In genomic region chr5:60698316-60698715, GRCh38 we compare ENCODE assay signal across 11 cellular contexts. TPM values are rescaled to one million over a fixed set of nuclear protein-coding genes. Genes with fewer than 3 reads are reported as not detected.
DNase-seq lines count a peak whose midpoint lies in the region; ATAC-seq and TF ChIP-seq lines count a peak whose summit lies in the region.
"Had no signal": no experiment of that assay in that cellular context is flagged by ENCODE, and none has a peak within 500 bp of the region (broad histone marks: within the 10 kb centered on the region; RNA-seq: fewer than 3 reads in every experiment).

No MANE protein-coding gene starts in this region.

- CTCF ChIA-PET in CD8-positive, alpha-beta memory T cell (lab: Charles Lee): interaction anchor here (1.3 kb wide), 1 partner anchor 29 kb away, joined by 5 read pairs; no protein-coding TSS in a partner anchor
- CTCF ChIA-PET in HCT116 (lab: Charles Lee): interaction anchor here (1.4 to 2.7 kb wide), 2 partner anchors 10 to 29 kb away, joined by 5 to 11 read pairs; no protein-coding TSS in a partner anchor
- CTCF ChIA-PET in naive thymus-derived CD4-positive, alpha-beta T cell (lab: Charles Lee): no interaction called here

- H3K27ac ChIP-seq in CD8-positive, alpha-beta memory T cell (ENCODE audit: low read depth, low read length): no peak overlapping the region
- H3K27ac ChIP-seq in HCT116 (ENCODE audit: low read depth, low read length): no peak overlapping the region
- H3K27ac ChIP-seq in naive thymus-derived CD4-positive, alpha-beta T cell (ENCODE audit: low read depth, low read length): no peak overlapping the region
- H3K27ac ChIP-seq: RWPE1 had no signal

- no peaks in the 10 kb centered on the region for H3K9me2 ChIP-seq in HCT116 (ENCODE audit: insufficient read depth)

- no peak for TF ChIP-seq RAD21 in HCT116 (IDR thresholded peaks at IDR 0.05; ENCODE audit: low read depth)

- BruUV-seq in HCT116 (replicated peaks; lab: Mats Ljungman, UMichigan): no TSS peak

- peaks cover 16 to 29% (median 29%) of the 10 kb centered on the region in 3 donors for H3K4me1 Mint-ChIP-seq in CD8-positive, alpha-beta memory T cell
- peaks cover 37% of the 10 kb centered on the region for H3K4me1 Mint-ChIP-seq in activated T-helper 1 cell treated with anti-CD3 and anti-CD28 coated beads, Interleukin-12 subunit alpha, Interleukin-12 subunit beta, Interleukin-2, Interleukin-4 antibody, amounts not matched to agents 30 ng/mL and 10 ng/mL and 1 ng/mL, durations not matched to agents 14 hours and 24 hours and 36 hours (ENCODE audit: low read depth)
- peaks cover 6 to 43% (median 19%) of the 10 kb centered on the region in 7 donors for H3K4me1 Mint-ChIP-seq in naive thymus-derived CD4-positive, alpha-beta T cell

- H3K27ac Mint-ChIP-seq in CD8-positive, alpha-beta memory T cell: peak overlapping the region in 1 of 8 donors; percentile 31
- H3K27ac Mint-ChIP-seq in activated T-helper 1 cell treated with anti-CD3 and anti-CD28 coated beads, Interleukin-12 subunit alpha, Interleukin-12 subunit beta, Interleukin-2, Interleukin-4 antibody, amounts not matched to agents 30 ng/mL and 10 ng/mL and 1 ng/mL, durations not matched to agents 14 hours and 24 hours and 36 hours: no peak overlapping the region
- peak overlapping the region in 1 of 9 donors; percentile 3 for H3K27ac Mint-ChIP-seq in naive thymus-derived CD4-positive, alpha-beta T cell

- H3K27me3 ChIP-seq in CD8-positive, alpha-beta memory T cell (ENCODE audit: insufficient read depth, low read length, poor library complexity, severe bottlenecking): no peaks in the 10 kb centered on the region
- no peaks in the 10 kb centered on the region for H3K27me3 ChIP-seq in HCT116 (ENCODE audit: insufficient read depth, low read length)
- H3K27me3 ChIP-seq in naive thymus-derived CD4-positive, alpha-beta T cell (ENCODE audit: control insufficient read depth in 2 of 2, insufficient read depth in 2 of 2, low read length in 2 of 2): no peaks in the 10 kb centered on the region

- no peak overlapping the region for H2AFZ ChIP-seq in HCT116 (ENCODE audit: low read depth, low read length, poor library complexity, severe bottlenecking)

- H3K4me3 ChIP-seq in CD8-positive, alpha-beta memory T cell (ENCODE audit: low read length): no peak overlapping the region
- H3K4me3 ChIP-seq in HCT116 (replicated peaks in 1 of 2; ENCODE audit: low read depth in 1 of 2, low read length in 2 of 2): peak overlapping the region in 1 of 2 experiments; percentile 93; a peak in 2 of 4 replicates
- no peak overlapping the region for H3K4me3 ChIP-seq in naive thymus-derived CD4-positive, alpha-beta T cell (ENCODE audit: low read length)

- H3K4me3 Mint-ChIP-seq in CD8-positive, alpha-beta memory T cell: peak overlapping the region; percentile 21 to 97 (median 81)
- peak overlapping the region; percentile 96 for H3K4me3 Mint-ChIP-seq in activated T-helper 1 cell treated with anti-CD3 and anti-CD28 coated beads, Interleukin-12 subunit alpha, Interleukin-12 subunit beta, Interleukin-2, Interleukin-4 antibody, amounts not matched to agents 30 ng/mL and 10 ng/mL and 1 ng/mL, durations not matched to agents 14 hours and 24 hours and 36 hours
- H3K4me3 Mint-ChIP-seq in naive thymus-derived CD4-positive, alpha-beta T cell: peak overlapping the region; percentile 8 to 64 (median 33)

- ATAC-seq in HCT116 (no peak), GM19023 (IDR thresholded peaks at IDR 0.05; ENCODE audit: unreplicated experiment) (no peak), HG03439 (IDR thresholded peaks at IDR 0.05; ENCODE audit: unreplicated experiment) (no peak)
- ATAC-seq in naive thymus-derived CD4-positive, alpha-beta T cell: no peak

- RAD21 ChIA-PET in HCT116 (lab: Charles Lee; ENCODE audit: low non-redundant PET in 1 of 2, low total read pairs in 2 of 2, uncharacterized antibody in 2 of 2, unreplicated experiment in 2 of 2): no interaction called here

- no peaks in the 10 kb centered on the region for H4K20me1 ChIP-seq in HCT116 (ENCODE audit: insufficient read depth)

- H3K9me3 ChIP-seq in CD8-positive, alpha-beta memory T cell (ENCODE audit: low read length): no peaks in the 10 kb centered on the region
- H3K9me3 ChIP-seq in HCT116 (ENCODE audit: control insufficient read depth in 1 of 2, insufficient read depth in 1 of 2, low read depth in 1 of 2, low read length in 2 of 2): no peaks in the 10 kb centered on the region
- no peaks in the 10 kb centered on the region for H3K9me3 ChIP-seq in naive thymus-derived CD4-positive, alpha-beta T cell (ENCODE audit: control insufficient read depth in 2 of 3, low read length in 3 of 3)

- H3K9me3 Mint-ChIP-seq in CD8-positive, alpha-beta memory T cell: no peaks in the 10 kb centered on the region
- no peaks in the 10 kb centered on the region for H3K9me3 Mint-ChIP-seq in activated T-helper 1 cell treated with anti-CD3 and anti-CD28 coated beads, Interleukin-12 subunit alpha, Interleukin-12 subunit beta, Interleukin-2, Interleukin-4 antibody, amounts not matched to agents 30 ng/mL and 10 ng/mL and 1 ng/mL, durations not matched to agents 14 hours and 24 hours and 36 hours
- H3K9me3 Mint-ChIP-seq in naive thymus-derived CD4-positive, alpha-beta T cell: peaks cover 0 to 6% (median 0%) of the 10 kb centered on the region in 11 donors

- POLR2A ChIA-PET in CD8-positive, alpha-beta memory T cell (lab: Charles Lee): no interaction called here
- POLR2A ChIA-PET in HCT116 (lab: Charles Lee): no interaction called here
- POLR2A ChIA-PET in naive thymus-derived CD4-positive, alpha-beta T cell (lab: Charles Lee): no interaction called here

- peaks cover 0 to 5% of the 10 kb centered on the region in 2 donors for H3K27me3 Mint-ChIP-seq in CD8-positive, alpha-beta memory T cell
- peaks cover 11% of the 10 kb centered on the region for H3K27me3 Mint-ChIP-seq in activated T-helper 1 cell treated with anti-CD3 and anti-CD28 coated beads, Interleukin-12 subunit alpha, Interleukin-12 subunit beta, Interleukin-2, Interleukin-4 antibody, amounts not matched to agents 30 ng/mL and 10 ng/mL and 1 ng/mL, durations not matched to agents 14 hours and 24 hours and 36 hours (ENCODE audit: insufficient read depth)
- peaks cover 0 to 24% (median 0%) of the 10 kb centered on the region in 5 donors for H3K27me3 Mint-ChIP-seq in naive thymus-derived CD4-positive, alpha-beta T cell

- DNase-seq in CD8-positive, alpha-beta memory T cell: no peak
- DNase-seq in HCT116 (ENCODE audit: low read depth, low spot score) (no peak), NOMO-1 (lab: John Stamatoyannopoulos, UW; ENCODE audit: unreplicated experiment in 2 of 2) (no peak)
- DNase-seq in activated T-helper 1 cell treated with anti-CD3 and anti-CD28 coated beads, Interleukin-12 subunit alpha, Interleukin-12 subunit beta, Interleukin-2, Interleukin-4 antibody, amounts not matched to agents 30 ng/mL and 10 ng/mL and 1 ng/mL, durations not matched to agents 14 hours and 24 hours and 36 hours (ENCODE audit: low spot score): no peak
- no peak for DNase-seq in naive thymus-derived CD4-positive, alpha-beta T cell
- DNase-seq: activated naive CD4-positive, alpha-beta T cell; islet precursor cell; KBM-7 had no signal

- no peaks in the 10 kb centered on the region for H3K36me3 ChIP-seq in CD8-positive, alpha-beta memory T cell (ENCODE audit: insufficient read depth, low read length)
- H3K36me3 ChIP-seq in HCT116 (ENCODE audit: control insufficient read depth in 1 of 2, insufficient read depth in 2 of 2, low read length in 2 of 2): 0 out of 4 replicates have a peak, but pooled peaks cover 0 to 2% of the 10 kb centered on the region in 2 experiments
- peaks cover 0 to 4% (median 0%) of the 10 kb centered on the region in 3 experiments for H3K36me3 ChIP-seq in naive thymus-derived CD4-positive, alpha-beta T cell (ENCODE audit: control insufficient read depth in 2 of 3, insufficient read depth in 3 of 3, low read length in 3 of 3)

- no peak for TF ChIP-seq CTCF in HCT116 (IDR thresholded peaks at IDR 0.05 in 2 of 3, conservative IDR thresholded peaks at IDR 0.05 in 1 of 3; ENCODE audit: borderline replicate concordance in 1 of 3, insufficient read depth in 1 of 3, low read depth in 2 of 3, low read length in 2 of 3)

- intact Hi-C loops in HCT116 (cut with micrococcal nuclease): no loop called here
- intact Hi-C loops in activated T-helper 1 cell treated with anti-CD3 and anti-CD28 coated beads, Interleukin-12 subunit alpha, Interleukin-12 subunit beta, Interleukin-2, Interleukin-4 antibody, amounts not matched to agents 30 ng/mL and 10 ng/mL and 1 ng/mL, durations not matched to agents 14 hours and 24 hours and 36 hours (cut with micrococcal nuclease): loop anchor here (5.0 kb wide), 1 partner anchor 129 kb away; no protein-coding TSS in a partner anchor
- intact Hi-C loops in naive thymus-derived CD4-positive, alpha-beta T cell (cut with micrococcal nuclease): loop anchor here in 1 of 2 donors (2.0 to 5.0 kb wide), 2 partner anchors 464 to 632 kb away; partner anchors contain the start of gene SMIM15

- H3K79me2 ChIP-seq in HCT116 (ENCODE audit: insufficient read depth, low read length): peaks cover 62% of the 10 kb centered on the region

- peak overlapping the region; percentile 99 for H3K4me2 ChIP-seq in HCT116 (ENCODE audit: low read length)

- no peak overlapping the region for H3K9ac ChIP-seq in HCT116 (ENCODE audit: low read length)

- H3K36me3 Mint-ChIP-seq in CD8-positive, alpha-beta memory T cell: peaks cover 0 to 2% (median 0%) of the 10 kb centered on the region in 3 donors
- H3K36me3 Mint-ChIP-seq in activated T-helper 1 cell treated with anti-CD3 and anti-CD28 coated beads, Interleukin-12 subunit alpha, Interleukin-12 subunit beta, Interleukin-2, Interleukin-4 antibody, amounts not matched to agents 30 ng/mL and 10 ng/mL and 1 ng/mL, durations not matched to agents 14 hours and 24 hours and 36 hours (ENCODE audit: low read depth): peaks cover 12% of the 10 kb centered on the region
- H3K36me3 Mint-ChIP-seq in naive thymus-derived CD4-positive, alpha-beta T cell: peaks cover 0 to 13% (median 0%) of the 10 kb centered on the region in 5 donors

- TF ChIP-seq POLR2A in HCT116 (IDR thresholded peaks at IDR 0.05; ENCODE audit: borderline replicate concordance, extremely low read depth, insufficient read depth, insufficient read length): no peak

- H3K4me1 ChIP-seq in CD8-positive, alpha-beta memory T cell (ENCODE audit: insufficient read depth, low read length): peaks cover 19% of the 10 kb centered on the region
- peaks cover 2 to 27% of the 10 kb centered on the region in 2 experiments; a peak in 2 of 4 replicates for H3K4me1 ChIP-seq in HCT116 (ENCODE audit: control insufficient read depth in 1 of 2, insufficient read depth in 2 of 2, low read length in 2 of 2)
- H3K4me1 ChIP-seq in naive thymus-derived CD4-positive, alpha-beta T cell (ENCODE audit: control insufficient read depth in 2 of 2, insufficient read depth in 2 of 2, low read length in 2 of 2): peaks cover 0 to 8% of the 10 kb centered on the region in 2 donors

RNA-seq across cellular contexts. Expression of gene DEPDC1B, which starts 1.6 kb away (rescaled TPM):
- 10 to 100 TPM; 11.3 to 14.7 TPM for total RNA-seq in CD8-positive, alpha-beta memory T cell
- 0.85 TPM for polyA plus RNA-seq in CD8-positive, alpha-beta memory T cell
- 39.7 TPM for total RNA-seq in HCT116 (2021; ENCODE audit: unreplicated experiment)
- polyA plus RNA-seq in HCT116 (2012): 18.6 and 23.6 TPM in 2 replicates
- 19.6 and 21.2 TPM in 2 replicates for total RNA-seq in activated T-helper 1 cell treated with anti-CD3 and anti-CD28 coated beads, Interleukin-12 subunit alpha, Interleukin-12 subunit beta, Interleukin-2, Interleukin-4 antibody, amounts not matched to agents 30 ng/mL and 10 ng/mL and 1 ng/mL, durations not matched to agents 14 hours and 24 hours and 36 hours
- total RNA-seq in naive thymus-derived CD4-positive, alpha-beta T cell: 10 to 100 TPM in 1 of 5 experiments, under 1 TPM in 3, not detected in 1; 0.24 to 24.0 (median 0.31) TPM
- not detected for polyA plus RNA-seq in naive thymus-derived CD4-positive, alpha-beta T cell

Comparison
In these comparisons a context has a peak if more than half of its experiments do, and no peak if none do; other contexts are left out.
1. H3K4me3 Mint-ChIP-seq: peak in every context shown above with its lines; median percentile 96 in activated T-helper 1 cell treated with anti-CD3 and anti-CD28 coated beads, Interleukin-12 subunit alpha, Interleukin-12 subunit beta, Interleukin-2, Interleukin-4 antibody, amounts not matched to agents 30 ng/mL and 10 ng/mL and 1 ng/mL, durations not matched to agents 14 hours and 24 hours and 36 hours; 81 in CD8-positive, alpha-beta memory T cell; 33 in naive thymus-derived CD4-positive, alpha-beta T cell.